ENCODE assay signal across 8 cellular contexts in genomic region chr12:93127582-93128331, GRCh38.
A peak's percentile ranks its signal among the peaks of the same experiment; 100 is the strongest.
DNase-seq lines count a peak whose midpoint lies in the region; ATAC-seq and TF ChIP-seq lines count a peak whose summit lies in the region.

No MANE protein-coding gene starts in this region.

- H3K27me3 ChIP-seq in left ventricle myocardium inferior (ENCODE audit: low read depth) = no peaks in the 10 kb centered on the region

- H3K36me3 ChIP-seq in SK-N-MC (ENCODE audit: insufficient read depth, low read length) = no peaks in the 10 kb centered on the region
- H3K36me3 ChIP-seq in left ventricle myocardium inferior = no peaks in the 10 kb centered on the region

- TF ChIP-seq CTCF in left ventricle myocardium inferior (IDR thresholded peaks at IDR 0.05; ENCODE audit: borderline replicate concordance) = peak; percentile 58

- H3K27ac ChIP-seq in SK-N-MC (0 out of 2 replicates have a peak overlapping the region, but pooled peaks have one; percentile 38), left ventricle myocardium inferior (replicated peaks) (peak overlapping the region; percentile 90)

- ATAC-seq in HG02678 (IDR thresholded peaks at IDR 0.05; ENCODE audit: unreplicated experiment) = no peak
- no peak for ATAC-seq in GM19395 (IDR thresholded peaks at IDR 0.05; ENCODE audit: unreplicated experiment)
- ATAC-seq in HG03457 (IDR thresholded peaks at IDR 0.05; ENCODE audit: unreplicated experiment) = no peak

- no peaks in the 10 kb centered on the region for H3K9me3 ChIP-seq in SK-N-MC (ENCODE audit: low read depth, low read length)
- H3K9me3 ChIP-seq in left ventricle myocardium inferior (replicated peaks) = no peaks in the 10 kb centered on the region

- H3K9ac ChIP-seq in SK-N-MC (ENCODE audit: insufficient read length) = no peak overlapping the region

- intact Hi-C loops in left ventricle myocardium inferior (cut with micrococcal nuclease) = no loop called here

- peaks cover 35% of the 10 kb centered on the region for H3K4me1 ChIP-seq in left ventricle myocardium inferior

- H3K4me3 ChIP-seq in SK-N-MC (no peak overlapping the region), left ventricle myocardium inferior (peak overlapping the region; percentile 15)

- DNase-seq in HT-29 (ENCODE audit: low spot score) (peak; percentile 70), SK-N-MC (ENCODE audit: low read depth, low spot score) (peak; percentile 74), left ventricle myocardium inferior (peak; percentile 78), smooth muscle cell of the brain vasculature (ENCODE audit: low read depth, low spot score) (peak; percentile 81), cortex of kidney (lab: John Stamatoyannopoulos, UW) (no peak)
